In genomic region chr19:48516536-48516935, GRCh38 we compare ENCODE assay signal across 23 cellular contexts. TPM values are rescaled to one million over a fixed set of nuclear protein-coding genes. Genes with fewer than 3 reads are reported as not detected.
"Had no signal": no experiment of that assay in that cellular context is flagged by ENCODE, and none has a peak within 500 bp of the region (broad histone marks: within the 10 kb centered on the region; RNA-seq: fewer than 3 reads in every experiment).

No MANE protein-coding gene starts in this region.

- DNase-seq: effector CD4-positive, alpha-beta T cell; heart left ventricle; hippocampal formation; kidney glomerular epithelial cell; mucosa of descending colon; naive thymus-derived CD8-positive, alpha-beta T cell; small intestine; stimulated activated CD4-positive, alpha-beta T cell treated with anti-CD3 and anti-CD28 coated beads, Interleukin-12 subunit alpha, Interleukin-12 subunit beta, amount 100 ng/mL, for 4 hours; stimulated activated naive CD4-positive, alpha-beta T cell; stomach; substantia nigra; transverse colon had no signal

- H3K27ac ChIP-seq: coronary artery, heart left ventricle, neutrophil, right atrium auricular region, stomach, thoracic aorta, transverse colon had no signal

- H3K36me3 Mint-ChIP-seq: naive thymus-derived CD8-positive, alpha-beta T cell had no signal

- H3K9me3 Mint-ChIP-seq: naive thymus-derived CD8-positive, alpha-beta T cell had no signal

- H3K4me3 ChIP-seq: coronary artery, heart left ventricle, mucosa of descending colon, right atrium auricular region, stomach, thoracic aorta, transverse colon had no signal

- H3K9me3 ChIP-seq: heart left ventricle, mucosa of descending colon, neutrophil, right atrium auricular region, stomach, thoracic aorta, transverse colon had no signal

- H3K27me3 Mint-ChIP-seq: naive thymus-derived CD8-positive, alpha-beta T cell had no signal

- H3K36me3 ChIP-seq: heart left ventricle, neutrophil, right atrium auricular region, stomach, thoracic aorta, transverse colon had no signal

- ATAC-seq: esophagus mucosa; heart left ventricle; mucosa of descending colon; naive thymus-derived CD8-positive, alpha-beta T cell had no signal

RNA-seq across cellular contexts. Expression of gene LMTK3, which starts 4.9 kb away (rescaled TPM):
- total RNA-seq: glomerular endothelial cell, lung microvascular endothelial cell, osteoblast had no signal
- polyA plus RNA-seq: fibroblast of lung had no signal

RNA-seq across cellular contexts. Expression of gene SULT2B1, which starts 35.4 kb away (rescaled TPM):
- total RNA-seq: glomerular endothelial cell; liver; lung microvascular endothelial cell; naive thymus-derived CD8-positive, alpha-beta T cell; pulmonary artery endothelial cell; right atrium auricular region; thoracic aorta had no signal
